20 cellular contexts compared by ENCODE assay signal in genomic region chr7:96701258-96701657, GRCh38. TPM values are rescaled to one million over a fixed set of nuclear protein-coding genes. Genes with fewer than 3 reads are reported as not detected.
A peak's percentile ranks its signal among the peaks of the same experiment; 100 is the strongest.
DNase-seq lines count a peak whose midpoint lies in the region; ATAC-seq, FAIRE-seq and TF ChIP-seq lines count a peak whose summit lies in the region.
"Had no signal": no experiment of that assay in that cellular context is flagged by ENCODE, and none has a peak within 500 bp of the region (broad histone marks: within the 10 kb centered on the region; RNA-seq: fewer than 3 reads in every experiment).

No MANE protein-coding gene starts in this region.

- H3K23ac ChIP-seq in mesendoderm (ENCODE audit: low read length) = no peak overlapping the region

- DNase-seq in A549 (ENCODE audit: low read depth in 1 of 2, low spot score in 1 of 2) = no peak
- no peak for DNase-seq in GM12891 (ENCODE audit: insufficient read length, low spot score)
- no peak for DNase-seq in WTC11 (ENCODE audit: low spot score)
- peak; percentile 31 for DNase-seq in mesendoderm
- DNase-seq in activated gamma-delta T cell (lab: John Stamatoyannopoulos, UW) = no peak
- DNase-seq in hepatic stellate cell (ENCODE audit: low spot score) = no peak
- DNase-seq: ACHN, AML-193, Caco-2, HFFc6, MG63, NCI-H1105, NCI-H1694, NCI-H2107, NCI-H2227 treated with DMSO at 0.1 percent for 48 hours, NCI-H524 treated with DMSO at 0.1 percent for 48 hours had no signal

- H3K4me3 ChIP-seq in A549 (no peak overlapping the region), mesendoderm (ENCODE audit: low read length) (no peak overlapping the region)
- H3K4me3 ChIP-seq: MG63, SJSA1 had no signal

- POLR2A ChIA-PET in A549 (lab: Yijun Ruan, JAX) (interaction anchor here (1.4 kb wide), 1 partner anchor 8 kb away, joined by 3 read pairs; no protein-coding TSS in a partner anchor), WTC11 (lab: Charles Lee) (no interaction called here)

- H3K79me2 ChIP-seq in mesendoderm (ENCODE audit: control insufficient read depth, insufficient read depth, low read length) = peaks cover 46% of the 10 kb centered on the region

- no peak for TF ChIP-seq POLR2A in A549 (IDR thresholded peaks at IDR 0.05; ENCODE audit: low read length)
- TF ChIP-seq POLR2A in GM12891 (IDR thresholded peaks at IDR 0.05; ENCODE audit: low read depth, low read length) = no peak
- no peak for TF ChIP-seq POLR2A in GM18505 (IDR thresholded peaks at IDR 0.05; ENCODE audit: borderline replicate concordance, extremely low read depth, insufficient read depth, insufficient read length)

- no peak overlapping the region for H3K27ac ChIP-seq in A549
- no peak overlapping the region for H3K27ac ChIP-seq in mesendoderm (ENCODE audit: low read depth, low read length)
- H3K27ac ChIP-seq: SJSA1 had no signal

- no peak overlapping the region for H3K56ac ChIP-seq in mesendoderm (ENCODE audit: low read length)

- no peak overlapping the region for H4K5ac ChIP-seq in mesendoderm (ENCODE audit: low read length)

- H3K4me2 ChIP-seq in A549 = no peak overlapping the region
- no peak overlapping the region for H3K4me2 ChIP-seq in mesendoderm (ENCODE audit: low read length)

- peak; percentile 47 to 51; a peak in 1 of 6 replicates for ATAC-seq in A549
- ATAC-seq in WTC11 = peak; percentile 73
- no peak for ATAC-seq in GM18505 (IDR thresholded peaks at IDR 0.05; ENCODE audit: unreplicated experiment)

- H3K9ac ChIP-seq in mesendoderm (ENCODE audit: low read length) = no peak overlapping the region

- H3K36me3 Mint-ChIP-seq in WTC11 = no peaks in the 10 kb centered on the region

- no peak for TF ChIP-seq EP300 in A549 (IDR thresholded peaks at IDR 0.05)

- H3K27ac Mint-ChIP-seq in WTC11 = no peak overlapping the region

- H3K4me1 Mint-ChIP-seq in WTC11 = peaks cover 3% of the 10 kb centered on the region; the same call in 1 of the 2 replicates

- no peak overlapping the region for H3K4ac ChIP-seq in mesendoderm (ENCODE audit: low read depth, low read length)

- no peaks in the 10 kb centered on the region for H3K9me3 Mint-ChIP-seq in WTC11
- H3K9me3 Mint-ChIP-seq: CD14-positive monocyte, HFFc6 had no signal

- 89% methylated on average over 3 of the region's 3 CpGs for WGBS in A549 (ENCODE audit: missing lambda C conversion rate)
- WGBS in mesendoderm (ENCODE audit: extremely low coverage, insufficient coverage, low lambda C conversion rate) = no CpG with 5 or more reads among the region's 3 CpGs

- H3K36me3 ChIP-seq in mesendoderm (ENCODE audit: control insufficient read depth, insufficient read depth, low read length) = no peaks in the 10 kb centered on the region

- H2AK5ac ChIP-seq in mesendoderm (ENCODE audit: low read length) = no peak overlapping the region

- no peaks in the 10 kb centered on the region for H3K27me3 Mint-ChIP-seq in WTC11 (ENCODE audit: low read depth)

- no peak overlapping the region for H2BK120ac ChIP-seq in mesendoderm (ENCODE audit: low read depth, low read length)

- no peaks in the 10 kb centered on the region for H3K9me3 ChIP-seq in A549
- H3K9me3 ChIP-seq: Caco-2, MG63, SJSA1 had no signal

- no peaks in the 10 kb centered on the region for H3K4me1 ChIP-seq in A549
- H3K4me1 ChIP-seq in mesendoderm (ENCODE audit: control insufficient read depth, low read depth, low read length) = no peaks in the 10 kb centered on the region
- H3K4me1 ChIP-seq: Caco-2, SJSA1 had no signal

- TF ChIP-seq RAD21 in A549 (conservative IDR thresholded peaks at IDR 0.05 in 1 of 2, IDR thresholded peaks at IDR 0.05 in 1 of 2) = no peak

- no peak overlapping the region for H3K4me3 Mint-ChIP-seq in WTC11
- H3K4me3 Mint-ChIP-seq: CD14-positive monocyte, HFFc6 had no signal

- TF ChIP-seq CTCF in A549 (IDR thresholded peaks at IDR 0.05) (no peak), WTC11 (IDR thresholded peaks at IDR 0.05) (no peak)

- H4K8ac ChIP-seq in mesendoderm (ENCODE audit: low read depth, low read length) = no peak overlapping the region

- no peak overlapping the region for H2BK15ac ChIP-seq in mesendoderm (replicated peaks; ENCODE audit: low read depth)

- FAIRE-seq in A549 (lab: Jason Lieb, UNC) (no peak), GM12891 (lab: Jason Lieb, UNC) (peak; percentile 13)
- FAIRE-seq: GM18507 had no signal

- CTCF ChIA-PET in A549 (lab: Yijun Ruan, JAX) (no interaction called here), WTC11 (lab: Charles Lee) (interaction anchor here (1.0 kb wide), 1 partner anchor 323 kb away, joined by 4 read pairs; the partner anchor contains the start of gene DLX5)

- no peaks in the 10 kb centered on the region for H3K27me3 ChIP-seq in mesendoderm (ENCODE audit: insufficient read depth, low read length, poor library complexity)
- H3K27me3 ChIP-seq: MG63, SJSA1 had no signal

- no peak overlapping the region for H3K18ac ChIP-seq in mesendoderm (ENCODE audit: low read length)

- peaks cover 15% of the 10 kb centered on the region for H3K79me1 ChIP-seq in mesendoderm (ENCODE audit: low read length)

- no peak overlapping the region for H2BK5ac ChIP-seq in mesendoderm (ENCODE audit: low read length)

TF ChIP-seq in A549, 52 proteins besides CTCF, POLR2A, EP300 and RAD21:
- TF ChIP-seq RFX5 (IDR thresholded peaks at IDR 0.05) = no peak
- no peak for TF ChIP-seq MAX (IDR thresholded peaks at IDR 0.05)
- no peak for TF ChIP-seq NPAS2 (CRISPR knock-in tag; IDR thresholded peaks at IDR 0.05; ENCODE audit: borderline replicate concordance)
- no peak for TF ChIP-seq TFCP2L1 (CRISPR knock-in tag; IDR thresholded peaks at IDR 0.05)
- TF ChIP-seq BHLHE40 (IDR thresholded peaks at IDR 0.05; ENCODE audit: low read depth, low read length) = no peak
- TF ChIP-seq NR3C1 (IDR thresholded peaks at IDR 0.05) = no peak

TF ChIP-seq in GM12891, 5 proteins besides CTCF, POLR2A, EP300 and RAD21:
- TF ChIP-seq PAX5 (IDR thresholded peaks at IDR 0.05; ENCODE audit: insufficient read depth, low read length, severe bottlenecking) (no peak), POU2F2 (IDR thresholded peaks at IDR 0.05; ENCODE audit: low read depth, low read length) (no peak), SPI1 (IDR thresholded peaks at IDR 0.05; ENCODE audit: low read depth, low read length) (no peak)

TF ChIP-seq in WTC11, 78 proteins besides CTCF, POLR2A, EP300 and RAD21 (continues in another document):
- TF ChIP-seq ZNF121 (CRISPR knock-in tag; IDR thresholded peaks at IDR 0.05) = no peak
- TF ChIP-seq, protein P1, sequence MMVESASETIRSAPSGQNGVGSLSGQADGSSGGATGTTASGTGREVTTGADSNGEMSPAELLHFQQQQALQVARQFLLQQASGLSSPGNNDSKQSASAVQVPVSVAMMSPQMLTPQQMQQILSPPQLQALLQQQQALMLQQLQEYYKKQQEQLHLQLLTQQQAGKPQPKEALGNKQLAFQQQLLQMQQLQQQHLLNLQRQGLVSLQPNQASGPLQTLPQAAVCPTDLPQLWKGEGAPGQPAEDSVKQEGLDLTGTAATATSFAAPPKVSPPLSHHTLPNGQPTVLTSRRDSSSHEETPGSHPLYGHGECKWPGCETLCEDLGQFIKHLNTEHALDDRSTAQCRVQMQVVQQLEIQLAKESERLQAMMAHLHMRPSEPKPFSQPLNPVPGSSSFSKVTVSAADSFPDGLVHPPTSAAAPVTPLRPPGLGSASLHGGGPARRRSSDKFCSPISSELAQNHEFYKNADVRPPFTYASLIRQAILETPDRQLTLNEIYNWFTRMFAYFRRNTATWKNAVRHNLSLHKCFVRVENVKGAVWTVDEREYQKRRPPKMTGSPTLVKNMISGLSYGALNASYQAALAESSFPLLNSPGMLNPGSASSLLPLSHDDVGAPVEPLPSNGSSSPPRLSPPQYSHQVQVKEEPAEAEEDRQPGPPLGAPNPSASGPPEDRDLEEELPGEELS (CRISPR knock-in tag; IDR thresholded peaks at IDR 0.05) = no peak
- TF ChIP-seq, protein P2, sequence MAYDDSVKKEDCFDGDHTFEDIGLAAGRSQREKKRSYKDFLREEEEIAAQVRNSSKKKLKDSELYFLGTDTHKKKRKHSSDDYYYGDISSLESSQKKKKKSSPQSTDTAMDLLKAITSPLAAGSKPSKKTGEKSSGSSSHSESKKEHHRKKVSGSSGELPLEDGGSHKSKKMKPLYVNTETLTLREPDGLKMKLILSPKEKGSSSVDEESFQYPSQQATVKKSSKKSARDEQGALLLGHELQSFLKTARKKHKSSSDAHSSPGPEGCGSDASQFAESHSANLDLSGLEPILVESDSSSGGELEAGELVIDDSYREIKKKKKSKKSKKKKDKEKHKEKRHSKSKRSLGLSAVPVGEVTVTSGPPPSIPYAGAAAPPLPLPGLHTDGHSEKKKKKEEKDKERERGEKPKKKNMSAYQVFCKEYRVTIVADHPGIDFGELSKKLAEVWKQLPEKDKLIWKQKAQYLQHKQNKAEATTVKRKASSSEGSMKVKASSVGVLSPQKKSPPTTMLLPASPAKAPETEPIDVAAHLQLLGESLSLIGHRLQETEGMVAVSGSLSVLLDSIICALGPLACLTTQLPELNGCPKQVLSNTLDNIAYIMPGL (CRISPR knock-in tag; IDR thresholded peaks at IDR 0.05) = no peak
- TF ChIP-seq ERG (CRISPR knock-in tag; IDR thresholded peaks at IDR 0.05) = no peak
- TF ChIP-seq, protein P3, sequence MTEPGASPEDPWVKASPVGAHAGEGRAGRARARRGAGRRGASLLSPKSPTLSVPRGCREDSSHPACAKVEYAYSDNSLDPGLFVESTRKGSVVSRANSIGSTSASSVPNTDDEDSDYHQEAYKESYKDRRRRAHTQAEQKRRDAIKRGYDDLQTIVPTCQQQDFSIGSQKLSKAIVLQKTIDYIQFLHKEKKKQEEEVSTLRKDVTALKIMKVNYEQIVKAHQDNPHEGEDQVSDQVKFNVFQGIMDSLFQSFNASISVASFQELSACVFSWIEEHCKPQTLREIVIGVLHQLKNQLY (CRISPR knock-in tag; IDR thresholded peaks at IDR 0.05) = no peak
- no peak for TF ChIP-seq CREM (CRISPR knock-in tag; IDR thresholded peaks at IDR 0.05)

RNA-seq across cellular contexts. Expression of gene SEM1, which starts 8.4 kb away (rescaled TPM):
- polyA plus RNA-seq in A549 (2011; rRNA removed) = 87.0 and 235 TPM in 2 replicates
- 80.2 and 115 TPM in 2 replicates for polyA plus RNA-seq in A549 (2012; cell fraction: cytosol; rRNA removed)
- polyA plus RNA-seq in A549 (2012; cell fraction: nucleus; rRNA removed) = 7.4 and 10.7 TPM in 2 replicates
- polyA plus RNA-seq in A549 (2017; fragmentation: RNase III; extraction: RNeasy Plus Mini Kit Qiagen cat#74134 plus additional on column Dnase treatment) = 855 to 978 TPM (median 859 TPM) in 3 replicates
- 15.6 and 20.3 TPM in 2 replicates for polyA minus RNA-seq in A549 (2011; rRNA and poly(A)+ RNA removed)
- polyA plus RNA-seq in GM12891 (2012; ENCODE audit: low read depth, missing spikeins) = 196 TPM
- 71.8 to 82.8 TPM (median 73.3 TPM) in 3 replicates for total RNA-seq in WTC11 (2021)
- 148 TPM for polyA plus RNA-seq in mesendoderm (2013, experiment 1 of 2)
- polyA plus RNA-seq in mesendoderm (2013, experiment 2 of 2) = 152 TPM
